ENCODE assay signal across 14 cellular contexts in the genomic region with DNA sequence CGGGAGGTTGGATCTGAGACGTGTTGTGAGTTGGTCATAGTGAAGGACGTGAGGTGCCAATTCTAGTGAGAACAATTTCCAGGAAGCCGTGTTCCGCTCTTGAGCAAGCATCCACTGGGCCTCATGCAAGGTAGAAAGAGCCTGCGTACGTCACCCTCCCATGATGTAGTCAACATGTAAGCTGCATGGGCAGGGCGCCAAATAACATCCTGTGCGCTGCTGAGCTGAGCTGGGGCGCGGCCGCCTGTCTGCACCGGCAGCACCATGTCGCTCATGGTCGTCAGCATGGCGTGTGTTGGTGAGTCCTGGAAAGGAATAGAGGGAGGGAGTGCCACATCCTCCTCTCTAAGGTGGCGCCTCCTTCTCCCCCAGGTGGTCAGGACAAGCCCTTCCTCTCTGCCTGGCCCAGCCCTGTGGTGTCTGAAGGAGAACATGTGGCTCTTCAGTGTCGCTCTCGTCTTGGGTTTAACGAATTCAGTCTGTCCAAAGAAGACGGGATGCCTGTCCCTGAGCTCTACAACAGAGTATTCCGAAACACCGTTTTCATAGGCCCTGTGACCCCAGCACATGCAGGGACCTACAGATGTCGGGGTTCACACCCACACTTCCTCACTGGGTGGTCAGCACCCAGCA. TPM values are rescaled to one million over a fixed set of nuclear protein-coding genes. Genes with fewer than 3 reads are reported as not detected.
"Had no signal": no experiment of that assay in that cellular context is flagged by ENCODE, and none has a peak within 500 bp of the region (broad histone marks: within the 10 kb centered on the region; RNA-seq: fewer than 3 reads in every experiment).

No MANE protein-coding gene starts in this region.

RNA-seq across cellular contexts. Expression of a gene that starts 16.6 kb away (rescaled TPM):
- total RNA-seq: dermis microvascular lymphatic vessel endothelial cell, esophagus squamous epithelium, left colon, left ventricle myocardium superior, neural crest cell, prostate gland, right atrium auricular region, sciatic nerve, smooth muscle cell, transverse colon, uterus had no signal

RNA-seq across cellular contexts. Expression of a gene that starts 17.2 kb away (rescaled TPM):
- total RNA-seq: dermis microvascular lymphatic vessel endothelial cell, esophagus squamous epithelium, left ventricle myocardium superior, neural crest cell, prostate gland, right atrium auricular region, sciatic nerve, smooth muscle cell, uterus had no signal

RNA-seq across cellular contexts. Expression of a gene that starts 30.1 kb away (rescaled TPM):
- total RNA-seq: dermis microvascular lymphatic vessel endothelial cell, esophagus squamous epithelium, left colon, left ventricle myocardium superior, neural crest cell, prostate gland, right atrium auricular region, sciatic nerve, smooth muscle cell, suprapubic skin, transverse colon had no signal

RNA-seq across cellular contexts. Expression of a gene that starts 46.3 kb away (rescaled TPM):
- total RNA-seq: dermis microvascular lymphatic vessel endothelial cell, esophagus squamous epithelium, left colon, left ventricle myocardium superior, neural crest cell, omental fat pad, right atrium auricular region, sciatic nerve, smooth muscle cell, suprapubic skin, transverse colon, uterus had no signal

RNA-seq across cellular contexts. Expression of a gene that starts 47.9 kb away (rescaled TPM):
- total RNA-seq: dermis microvascular lymphatic vessel endothelial cell, esophagus squamous epithelium, left colon, left ventricle myocardium superior, neural crest cell, omental fat pad, prostate gland, right atrium auricular region, sciatic nerve, smooth muscle cell, suprapubic skin, upper lobe of right lung, uterus had no signal
